In the genomic region with DNA sequence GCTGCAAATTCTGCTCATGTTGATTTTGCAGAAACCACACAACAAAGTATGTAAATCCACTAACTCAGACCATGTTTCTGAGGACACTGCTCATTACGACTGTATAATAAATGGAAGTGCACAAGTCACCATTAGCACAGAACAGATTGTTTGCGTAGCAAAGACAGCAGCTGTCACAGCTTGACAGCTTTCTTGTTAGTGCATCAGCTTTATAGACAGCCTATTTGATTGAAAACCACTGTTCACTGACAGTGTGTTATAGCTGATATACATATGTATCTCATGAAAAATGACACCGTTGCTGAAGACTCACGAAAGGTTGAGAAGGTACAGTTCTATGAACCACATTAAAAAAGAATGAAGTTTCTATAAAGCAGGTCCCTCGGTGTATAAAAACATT, we compare ENCODE assay signal across 17 cellular contexts.
DNase-seq lines count a peak whose midpoint lies in the region; ATAC-seq and TF ChIP-seq lines count a peak whose summit lies in the region.
"Had no signal": no experiment of that assay in that cellular context is flagged by ENCODE, and none has a peak within 500 bp of the region (broad histone marks: within the 10 kb centered on the region; RNA-seq: fewer than 3 reads in every experiment).

No MANE protein-coding gene starts in this region.

- intact Hi-C loops in uterus (cut with DNase I; ENCODE audit: low total_unique reads) (no loop called here), colonic mucosa (cut with DNase I) (no loop called here)

- H3K27ac Mint-ChIP-seq in glutamatergic neuron (ENCODE audit: unreplicated experiment) = peak overlapping the region; percentile 53

- H3K4me1 ChIP-seq in uterus (no peaks in the 10 kb centered on the region), colonic mucosa (no peaks in the 10 kb centered on the region)
- H3K4me1 ChIP-seq: SJCRH30 had no signal

- TF ChIP-seq POLR2A in uterus (IDR thresholded peaks at IDR 0.05) = no peak

- TF ChIP-seq CTCF in glutamatergic neuron (IDR thresholded peaks at IDR 0.05; ENCODE audit: partially characterized antibody, unreplicated experiment) (no peak), uterus (IDR thresholded peaks at IDR 0.05) (no peak), colonic mucosa (IDR thresholded peaks at IDR 0.05) (no peak)

- no peaks in the 10 kb centered on the region for H3K36me3 Mint-ChIP-seq in glutamatergic neuron (ENCODE audit: unreplicated experiment)

- H3K9me3 ChIP-seq in uterus (no peaks in the 10 kb centered on the region), colonic mucosa (no peaks in the 10 kb centered on the region)
- H3K9me3 ChIP-seq: SJCRH30 had no signal

- H3K27ac ChIP-seq in uterus (no peak overlapping the region), colonic mucosa (no peak overlapping the region)
- H3K27ac ChIP-seq: RWPE1, SJCRH30 had no signal

- no peak overlapping the region for H3K9ac ChIP-seq in colonic mucosa (ENCODE audit: low read depth in 2 of 2, low read length in 2 of 2)

- H3K36me3 ChIP-seq in uterus (no peaks in the 10 kb centered on the region), colonic mucosa (no peaks in the 10 kb centered on the region)
- H3K36me3 ChIP-seq: SJCRH30 had no signal

- DNase-seq in DMS53 (lab: John Stamatoyannopoulos, UW) = peak; percentile 28
- DNase-seq in DMS53 treated with DMSO at 0.1 percent for 48 hours (lab: John Stamatoyannopoulos, UW; ENCODE audit: unreplicated experiment) = no peak
- DNase-seq in NCI-H1417 (lab: John Stamatoyannopoulos, UW) = peak in 2 of 3 experiments; percentile 37 to 78
- DNase-seq in NCI-H510A (lab: John Stamatoyannopoulos, UW) = peak; percentile 2
- peak; percentile 15 for DNase-seq in glutamatergic neuron
- no peak for DNase-seq in uterus
- no peak for DNase-seq in colonic mucosa
- DNase-seq: DMS79 treated with DMSO at 0.1 percent for 48 hours; GDM1; MV-4-11; NCI-H1436 treated with DMSO at 0.1 percent for 48 hours; NCI-H2227 treated with DMSO at 0.1 percent for 48 hours; NK-92 treated with Interleukin-12 subunit alpha and Interleukin-12 subunit beta, amount 100 ng/mL, for 24 hours; OCI-M1; SJCRH30 had no signal

- no peak for ATAC-seq in HG03108 (IDR thresholded peaks at IDR 0.05; ENCODE audit: unreplicated experiment)

- peaks cover 22% of the 10 kb centered on the region for H3K4me1 Mint-ChIP-seq in glutamatergic neuron (ENCODE audit: low read depth, unreplicated experiment)

- H3K4me3 Mint-ChIP-seq in glutamatergic neuron (ENCODE audit: unreplicated experiment) = no peak overlapping the region

- no peaks in the 10 kb centered on the region for H3K27me3 ChIP-seq in uterus
- no peaks in the 10 kb centered on the region for H3K27me3 ChIP-seq in colonic mucosa
- H3K27me3 ChIP-seq: SJCRH30 had no signal

- H3K27me3 Mint-ChIP-seq in glutamatergic neuron (ENCODE audit: unreplicated experiment) = peaks cover 2% of the 10 kb centered on the region

- H3K4me3 ChIP-seq in uterus (no peak overlapping the region), colonic mucosa (no peak overlapping the region)
- H3K4me3 ChIP-seq: SJCRH30 had no signal

- no peaks in the 10 kb centered on the region for H3K9me3 Mint-ChIP-seq in glutamatergic neuron (ENCODE audit: unreplicated experiment)

Comparison
In these comparisons a context has a peak if more than half of its experiments do, and no peak if none do; other contexts are left out.
1. DNase-seq: peak in DMS53 (single experiment), NCI-H1417 (2 of 3), NCI-H510A (single experiment) and glutamatergic neuron (single experiment); none in DMS53 treated with DMSO at 0.1 percent for 48 hours (single experiment), uterus (0 of 2) and colonic mucosa (single experiment).